Comparison of ENCODE assay signal across 14 cellular contexts in genomic region chr9:118395415-118395814, GRCh38.
A peak's percentile ranks its signal among the peaks of the same experiment; 100 is the strongest.
DNase-seq lines count a peak whose midpoint lies in the region; ATAC-seq and TF ChIP-seq lines count a peak whose summit lies in the region.
"Had no signal": no experiment of that assay in that cellular context is flagged by ENCODE, and none has a peak within 500 bp of the region (broad histone marks: within the 10 kb centered on the region; RNA-seq: fewer than 3 reads in every experiment).

No MANE protein-coding gene starts in this region.

- no peak overlapping the region for H3K27ac ChIP-seq in RWPE2 (ENCODE audit: poor library complexity, severe bottlenecking)
- H3K27ac ChIP-seq: suprapubic skin had no signal

- ATAC-seq in GM18517 (IDR thresholded peaks at IDR 0.05; ENCODE audit: unreplicated experiment), result peak; percentile 78
- ATAC-seq in GM21381 (IDR thresholded peaks at IDR 0.05; ENCODE audit: unreplicated experiment), result peak; percentile 72
- ATAC-seq in HG03139 (IDR thresholded peaks at IDR 0.05; ENCODE audit: unreplicated experiment), result peak; percentile 64
- 0 out of 3 replicates have a peak, but pooled peaks have one; percentile 27 for ATAC-seq in RWPE2 (ENCODE audit: low read depth)

- no peak for TF ChIP-seq CTCF in RWPE2 (IDR thresholded peaks at IDR 0.05; ENCODE audit: poor library complexity, severe bottlenecking)

- no peaks in the 10 kb centered on the region for H3K9me3 ChIP-seq in RWPE2 (ENCODE audit: severe bottlenecking)
- H3K9me3 ChIP-seq: suprapubic skin had no signal

- H3K27me3 ChIP-seq in RWPE2 (ENCODE audit: insufficient read depth, poor library complexity, severe bottlenecking), result no peaks in the 10 kb centered on the region
- H3K27me3 ChIP-seq: suprapubic skin had no signal

- no peaks in the 10 kb centered on the region for H3K36me3 ChIP-seq in RWPE2 (ENCODE audit: low read depth)
- H3K36me3 ChIP-seq: suprapubic skin had no signal

- H3K4me1 ChIP-seq in RWPE2 (ENCODE audit: insufficient read depth, poor library complexity, severe bottlenecking), result no peaks in the 10 kb centered on the region
- H3K4me1 ChIP-seq: suprapubic skin had no signal

- no peak overlapping the region for H3K4me3 ChIP-seq in RWPE2 (ENCODE audit: severe bottlenecking)
- H3K4me3 ChIP-seq: suprapubic skin had no signal

- DNase-seq in RWPE2 (ENCODE audit: low spot score), result no peak
- no peak for DNase-seq in activated effector memory CD4-positive, alpha-beta T cell treated with Interleukin-2 at 50 U/mL for 16 hours
- no peak for DNase-seq in AG20443 (ENCODE audit: low spot score)
- no peak for DNase-seq in NCI-H526 (lab: John Stamatoyannopoulos, UW)
- DNase-seq in NCI-H146 (lab: John Stamatoyannopoulos, UW), result no peak
- DNase-seq: activated CD4-positive, alpha-beta T cell treated with anti-CD3 and anti-CD28 coated beads, Interleukin-2, amount 10 ng/mL, durations not matched to agents 24 days and 14 days; activated effector memory CD4-positive, alpha-beta T cell treated with anti-CD3 and anti-CD28 coated beads, Interleukin-2, amount 50 U/mL, for 16 hours; CD4-positive, CD25-positive, alpha-beta regulatory T cell; kidney; retina had no signal

Comparison
In these comparisons a context has a peak if more than half of its experiments do, and no peak if none do; other contexts are left out.
1. ATAC-seq: peak in every context shown above with its lines; median percentile 78 in GM18517; 72 in GM21381; 64 in HG03139; 27 in RWPE2.